In the genomic region with DNA sequence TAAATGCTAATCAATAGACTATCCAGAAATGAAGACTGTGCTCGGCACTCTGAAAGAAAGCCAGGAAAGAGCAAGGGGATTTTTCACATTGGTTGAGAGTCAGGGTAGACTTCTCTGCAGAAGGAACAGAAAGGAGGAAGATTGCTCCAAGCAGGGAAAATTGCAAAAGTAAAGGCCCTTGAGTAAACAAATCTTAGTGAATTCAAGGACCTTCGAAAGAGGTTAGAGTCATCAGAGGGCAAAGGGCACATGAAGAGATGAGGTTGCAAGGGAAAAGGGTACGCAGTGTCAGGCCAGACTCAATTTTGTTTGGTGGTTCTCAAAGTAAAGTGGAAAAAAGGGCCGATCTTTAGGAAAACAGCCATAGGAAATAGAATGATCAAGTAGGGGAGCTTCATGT, we compare ENCODE assay signal across 9 cellular contexts.
DNase-seq lines count a peak whose midpoint lies in the region; ATAC-seq and TF ChIP-seq lines count a peak whose summit lies in the region.
"Had no signal": no experiment of that assay in that cellular context is flagged by ENCODE, and none has a peak within 500 bp of the region (broad histone marks: within the 10 kb centered on the region; RNA-seq: fewer than 3 reads in every experiment).

No MANE protein-coding gene starts in this region.

- H2BK120ac ChIP-seq in mesenchymal stem cell (ENCODE audit: low read depth, low read length): peak overlapping the region; percentile 35

- no peak overlapping the region for H2BK5ac ChIP-seq in mesenchymal stem cell (ENCODE audit: low read depth, low read length, poor library complexity, severe bottlenecking)

- H4K8ac ChIP-seq in mesenchymal stem cell (ENCODE audit: low read length): no peak overlapping the region

- H3K4me1 ChIP-seq in adipocyte (ENCODE audit: control insufficient read depth, insufficient read depth, low read length) (peaks cover 68% of the 10 kb centered on the region), mesenchymal stem cell (ENCODE audit: control insufficient read depth, insufficient read depth, low read depth, low read length) (peaks cover 16% of the 10 kb centered on the region), transverse colon (peaks cover 7 to 44% (median 30%) of the 10 kb centered on the region in 4 donors)

- H2AK5ac ChIP-seq in mesenchymal stem cell (ENCODE audit: low read length, severe bottlenecking): peak overlapping the region; percentile 44

- ATAC-seq in activated CD8-positive, alpha-beta T cell treated with anti-CD3 and anti-CD28 coated beads for 36 hours: no peak
- ATAC-seq in activated CD8-positive, alpha-beta T cell treated with anti-CD3 and anti-CD28 coated beads, Interleukin-2, amount 10 ng/mL, durations not matched to agents 7 days and 5 days: no peak
- ATAC-seq in GM21786 (IDR thresholded peaks at IDR 0.05; ENCODE audit: unreplicated experiment) (no peak), GM18511 (IDR thresholded peaks at IDR 0.05; ENCODE audit: unreplicated experiment) (no peak)
- ATAC-seq: T-cell had no signal

- in situ Hi-C loops in transverse colon (cut with MboI; ENCODE audit: low pct_ligation_motif_present in 1 of 4, low pct_unique_long_range_greater_than_20kb in 1 of 4, low sequenced_read_pairs in 3 of 4): loop anchor here in 1 of 4 donors (25.0 kb wide), 1 partner anchor 514 kb away; no protein-coding TSS in a partner anchor

- peak overlapping the region; percentile 45 for H3K4me3 ChIP-seq in adipocyte (ENCODE audit: low read length)
- H3K4me3 ChIP-seq in mesenchymal stem cell (ENCODE audit: insufficient read depth in 1 of 2, low read depth in 1 of 2, low read length in 2 of 2): no peak overlapping the region
- H3K4me3 ChIP-seq in transverse colon: no peak overlapping the region

- H3K36me3 Mint-ChIP-seq in activated CD8-positive, alpha-beta T cell treated with anti-CD3 and anti-CD28 coated beads for 36 hours (ENCODE audit: low read depth): no peaks in the 10 kb centered on the region
- H3K36me3 Mint-ChIP-seq in activated CD8-positive, alpha-beta T cell treated with anti-CD3 and anti-CD28 coated beads, Interleukin-2, amount 10 ng/mL, durations not matched to agents 7 days and 5 days (ENCODE audit: low read depth): no peaks in the 10 kb centered on the region
- H3K36me3 Mint-ChIP-seq: T-cell had no signal

- H3K9ac ChIP-seq in adipocyte (ENCODE audit: low read length) (peak overlapping the region; percentile 78), mesenchymal stem cell (ENCODE audit: low read length) (peak overlapping the region; percentile 62)

- peaks cover 9% of the 10 kb centered on the region for H3K27me3 Mint-ChIP-seq in activated CD8-positive, alpha-beta T cell treated with anti-CD3 and anti-CD28 coated beads for 36 hours
- H3K27me3 Mint-ChIP-seq in activated CD8-positive, alpha-beta T cell treated with anti-CD3 and anti-CD28 coated beads, Interleukin-2, amount 10 ng/mL, durations not matched to agents 7 days and 5 days (ENCODE audit: low read depth): no peaks in the 10 kb centered on the region

- peak overlapping the region; percentile 6 to 78 for H3K18ac ChIP-seq in mesenchymal stem cell (ENCODE audit: low read depth in 1 of 2, low read length in 2 of 2)

- H2BK15ac ChIP-seq in mesenchymal stem cell (ENCODE audit: low read depth, poor library complexity, severe bottlenecking): no peak overlapping the region

- no peaks in the 10 kb centered on the region for H3K36me3 ChIP-seq in adipocyte (ENCODE audit: control insufficient read depth, insufficient read depth, low read length, severe bottlenecking)
- H3K36me3 ChIP-seq in mesenchymal stem cell (ENCODE audit: control insufficient read depth in 1 of 2, insufficient read depth in 2 of 2, low read depth in 1 of 2, low read length in 2 of 2): no peaks in the 10 kb centered on the region
- no peaks in the 10 kb centered on the region for H3K36me3 ChIP-seq in transverse colon

- intact Hi-C loops in activated CD8-positive, alpha-beta T cell treated with anti-CD3 and anti-CD28 coated beads for 36 hours (cut with micrococcal nuclease): loop anchor here (10.0 kb wide), 1 partner anchor 506 kb away; no protein-coding TSS in a partner anchor
- intact Hi-C loops in transverse colon (cut with DNase I; ENCODE audit: low total_unique reads): no loop called here

- POLR2A ChIA-PET in activated CD8-positive, alpha-beta T cell treated with anti-CD3 and anti-CD28 coated beads for 36 hours (lab: Charles Lee): interaction anchor here (1.0 kb wide), 1 partner anchor 35 kb away, joined by 4 read pairs; no protein-coding TSS in a partner anchor
- POLR2A ChIA-PET in activated CD8-positive, alpha-beta T cell treated with anti-CD3 and anti-CD28 coated beads, Interleukin-2, amount 10 ng/mL, durations not matched to agents 7 days and 5 days (lab: Charles Lee): no interaction called here

- H3K27me3 ChIP-seq in adipocyte (replicated peaks; ENCODE audit: control insufficient read depth, insufficient read depth, low read length): no peaks in the 10 kb centered on the region
- H3K27me3 ChIP-seq in mesenchymal stem cell (ENCODE audit: control insufficient read depth in 1 of 2, insufficient read depth in 1 of 2, low read length in 2 of 2): no peaks in the 10 kb centered on the region
- no peaks in the 10 kb centered on the region for H3K27me3 ChIP-seq in transverse colon

- peaks cover 12% of the 10 kb centered on the region for H3K4me1 Mint-ChIP-seq in activated CD8-positive, alpha-beta T cell treated with anti-CD3 and anti-CD28 coated beads for 36 hours (ENCODE audit: low read depth)
- peaks cover 10% of the 10 kb centered on the region for H3K4me1 Mint-ChIP-seq in activated CD8-positive, alpha-beta T cell treated with anti-CD3 and anti-CD28 coated beads, Interleukin-2, amount 10 ng/mL, durations not matched to agents 7 days and 5 days (ENCODE audit: low read depth)

- H3K23ac ChIP-seq in mesenchymal stem cell (ENCODE audit: low read length in 2 of 2): no peak overlapping the region

- no peak overlapping the region for H3K14ac ChIP-seq in mesenchymal stem cell (ENCODE audit: low read length in 2 of 2)

- no peak for TF ChIP-seq POLR2A in transverse colon (IDR thresholded peaks at IDR 0.05)

- H3K27ac ChIP-seq in mesenchymal stem cell (ENCODE audit: low read length, poor library complexity, severe bottlenecking) (peak overlapping the region; percentile 74), transverse colon (peak overlapping the region; percentile 76 to 79 (median 77))

- TF ChIP-seq EP300 in transverse colon (IDR thresholded peaks at IDR 0.05; ENCODE audit: low read depth): no peak

- peak overlapping the region; percentile 63 for H3K27ac Mint-ChIP-seq in activated CD8-positive, alpha-beta T cell treated with anti-CD3 and anti-CD28 coated beads for 36 hours
- H3K27ac Mint-ChIP-seq in activated CD8-positive, alpha-beta T cell treated with anti-CD3 and anti-CD28 coated beads, Interleukin-2, amount 10 ng/mL, durations not matched to agents 7 days and 5 days: no peak overlapping the region
- H3K27ac Mint-ChIP-seq: T-cell had no signal

- peak overlapping the region in 1 of 2 experiments; percentile 67 for H3K4ac ChIP-seq in mesenchymal stem cell (ENCODE audit: low read depth in 1 of 2, low read length in 2 of 2)

- no peak overlapping the region for H4K91ac ChIP-seq in mesenchymal stem cell (ENCODE audit: low read length)

- TF ChIP-seq CTCF in activated CD8-positive, alpha-beta T cell treated with anti-CD3 and anti-CD28 coated beads for 36 hours (IDR thresholded peaks at IDR 0.05): no peak
- no peak for TF ChIP-seq CTCF in transverse colon (IDR thresholded peaks at IDR 0.05)

- no peak overlapping the region for H2AFZ ChIP-seq in mesenchymal stem cell (ENCODE audit: low read depth, low read length)

- no peaks in the 10 kb centered on the region for H3K9me3 Mint-ChIP-seq in activated CD8-positive, alpha-beta T cell treated with anti-CD3 and anti-CD28 coated beads for 36 hours
- H3K9me3 Mint-ChIP-seq in activated CD8-positive, alpha-beta T cell treated with anti-CD3 and anti-CD28 coated beads, Interleukin-2, amount 10 ng/mL, durations not matched to agents 7 days and 5 days (ENCODE audit: insufficient read depth): no peaks in the 10 kb centered on the region
- H3K9me3 Mint-ChIP-seq: T-cell had no signal

- CTCF ChIA-PET in activated CD8-positive, alpha-beta T cell treated with anti-CD3 and anti-CD28 coated beads for 36 hours (lab: Charles Lee): interaction anchor here (1.2 to 4.4 kb wide), 4 partner anchors 10 to 416 kb away, joined by 3 to 22 read pairs (median 6); no protein-coding TSS in a partner anchor
- CTCF ChIA-PET in activated CD8-positive, alpha-beta T cell treated with anti-CD3 and anti-CD28 coated beads, Interleukin-2, amount 10 ng/mL, durations not matched to agents 7 days and 5 days (lab: Charles Lee): interaction anchor here (1.3 to 1.7 kb wide), 2 partner anchors 24 to 26 kb away, joined by 4 to 5 read pairs; no protein-coding TSS in a partner anchor

- 4% methylated on average over 4 of the region's 4 CpGs for WGBS in mesenchymal stem cell
- WGBS in transverse colon (ENCODE audit: low coverage in 1 of 2), 2 donors: 54 to 61% methylated on average over 3 to 4 of the region's 4 CpGs

- H3K4me3 Mint-ChIP-seq in activated CD8-positive, alpha-beta T cell treated with anti-CD3 and anti-CD28 coated beads for 36 hours: no peak overlapping the region
- no peak overlapping the region for H3K4me3 Mint-ChIP-seq in activated CD8-positive, alpha-beta T cell treated with anti-CD3 and anti-CD28 coated beads, Interleukin-2, amount 10 ng/mL, durations not matched to agents 7 days and 5 days
- H3K4me3 Mint-ChIP-seq: T-cell had no signal

- H3K4me2 ChIP-seq in mesenchymal stem cell (ENCODE audit: low read length, poor library complexity, severe bottlenecking): no peak overlapping the region

- H2BK12ac ChIP-seq in mesenchymal stem cell (ENCODE audit: low read length in 2 of 2): peak overlapping the region in 1 of 2 experiments; percentile 1

- DNase-seq in activated CD8-positive, alpha-beta T cell treated with anti-CD3 and anti-CD28 coated beads for 36 hours: no peak
- DNase-seq in activated CD8-positive, alpha-beta T cell treated with anti-CD3 and anti-CD28 coated beads, Interleukin-2, amount 10 ng/mL, durations not matched to agents 7 days and 5 days: no peak
- DNase-seq in adipocyte (ENCODE audit: low read depth) (no peak), mesenchymal stem cell (peak; percentile 77), transverse colon (no peak), C1 segment of cervical spinal cord (lab: John Stamatoyannopoulos, UW) (no peak)
- DNase-seq: T-cell had no signal

- H3K79me1 ChIP-seq in mesenchymal stem cell (replicated peaks; ENCODE audit: low read length, poor library complexity, severe bottlenecking): no peaks in the 10 kb centered on the region

- H3K9me3 ChIP-seq in adipocyte (ENCODE audit: control insufficient read depth, low read length) (peaks cover 6% of the 10 kb centered on the region), mesenchymal stem cell (ENCODE audit: control insufficient read depth, low read length) (peaks cover 6% of the 10 kb centered on the region), transverse colon (no peaks in the 10 kb centered on the region)
